ENCODE assay signal across 17 cellular contexts in genomic region chr13:91355099-91355825, GRCh38. TPM values are rescaled to one million over a fixed set of nuclear protein-coding genes. Genes with fewer than 3 reads are reported as not detected.
A peak's percentile ranks its signal among the peaks of the same experiment; 100 is the strongest.
DNase-seq lines count a peak whose midpoint lies in the region; ATAC-seq and TF ChIP-seq lines count a peak whose summit lies in the region.
"Had no signal": no experiment of that assay in that cellular context is flagged by ENCODE, and none has a peak within 500 bp of the region (broad histone marks: within the 10 kb centered on the region; RNA-seq: fewer than 3 reads in every experiment).

No MANE protein-coding gene starts in this region.

- peaks cover 74% of the 10 kb centered on the region for H3K36me3 Mint-ChIP-seq in activated CD4-positive, alpha-beta T cell treated with anti-CD3 and anti-CD28 coated beads for 36 hours (ENCODE audit: low read depth)
- H3K36me3 Mint-ChIP-seq in activated CD4-positive, alpha-beta T cell treated with anti-CD3 and anti-CD28 coated beads, Interleukin-2, amount 10 ng/mL, durations not matched to agents 7 days and 5 days (ENCODE audit: low read depth): peaks cover 70% of the 10 kb centered on the region
- H3K36me3 Mint-ChIP-seq in WTC11: peaks cover 63% of the 10 kb centered on the region
- H3K36me3 Mint-ChIP-seq in mesothelial cell of epicardium: peaks cover 40% of the 10 kb centered on the region
- H3K36me3 Mint-ChIP-seq in T-helper 17 cell (ENCODE audit: low read depth): peaks cover 4% of the 10 kb centered on the region

- no peaks in the 10 kb centered on the region for H3K9me3 Mint-ChIP-seq in activated CD4-positive, alpha-beta T cell treated with anti-CD3 and anti-CD28 coated beads for 36 hours (ENCODE audit: low read depth)
- no peaks in the 10 kb centered on the region for H3K9me3 Mint-ChIP-seq in activated CD4-positive, alpha-beta T cell treated with anti-CD3 and anti-CD28 coated beads, Interleukin-2, amount 10 ng/mL, durations not matched to agents 7 days and 5 days
- H3K9me3 Mint-ChIP-seq in WTC11 (no peaks in the 10 kb centered on the region), mesothelial cell of epicardium (no peaks in the 10 kb centered on the region)
- H3K9me3 Mint-ChIP-seq: IgD-negative memory B cell had no signal

- ATAC-seq in activated CD4-positive, alpha-beta T cell treated with anti-CD3 and anti-CD28 coated beads for 36 hours: no peak
- ATAC-seq in WTC11 (no peak), T-helper 17 cell (no peak)

- H3K4me1 Mint-ChIP-seq in activated CD4-positive, alpha-beta T cell treated with anti-CD3 and anti-CD28 coated beads for 36 hours: peaks cover 60% of the 10 kb centered on the region
- H3K4me1 Mint-ChIP-seq in activated CD4-positive, alpha-beta T cell treated with anti-CD3 and anti-CD28 coated beads, Interleukin-2, amount 10 ng/mL, durations not matched to agents 7 days and 5 days: peaks cover 49% of the 10 kb centered on the region
- H3K4me1 Mint-ChIP-seq in WTC11: peaks cover 45% of the 10 kb centered on the region
- peaks cover 52% of the 10 kb centered on the region for H3K4me1 Mint-ChIP-seq in mesothelial cell of epicardium
- peaks cover 15% of the 10 kb centered on the region for H3K4me1 Mint-ChIP-seq in T-helper 17 cell

- no peak overlapping the region for H3K4me3 Mint-ChIP-seq in activated CD4-positive, alpha-beta T cell treated with anti-CD3 and anti-CD28 coated beads for 36 hours
- no peak overlapping the region for H3K4me3 Mint-ChIP-seq in activated CD4-positive, alpha-beta T cell treated with anti-CD3 and anti-CD28 coated beads, Interleukin-2, amount 10 ng/mL, durations not matched to agents 7 days and 5 days
- H3K4me3 Mint-ChIP-seq in WTC11 (no peak overlapping the region), mesothelial cell of epicardium (no peak overlapping the region), T-helper 17 cell (no peak overlapping the region)
- H3K4me3 Mint-ChIP-seq: IgD-negative memory B cell had no signal

- H3K27me3 Mint-ChIP-seq in activated CD4-positive, alpha-beta T cell treated with anti-CD3 and anti-CD28 coated beads for 36 hours: no peaks in the 10 kb centered on the region
- no peaks in the 10 kb centered on the region for H3K27me3 Mint-ChIP-seq in activated CD4-positive, alpha-beta T cell treated with anti-CD3 and anti-CD28 coated beads, Interleukin-2, amount 10 ng/mL, durations not matched to agents 7 days and 5 days
- H3K27me3 Mint-ChIP-seq in WTC11 (ENCODE audit: low read depth): no peaks in the 10 kb centered on the region
- no peaks in the 10 kb centered on the region for H3K27me3 Mint-ChIP-seq in mesothelial cell of epicardium (ENCODE audit: low read depth)
- no peaks in the 10 kb centered on the region for H3K27me3 Mint-ChIP-seq in T-helper 17 cell
- H3K27me3 Mint-ChIP-seq: IgD-negative memory B cell had no signal

- no peaks in the 10 kb centered on the region for H3K9me3 ChIP-seq in T-helper 17 cell (ENCODE audit: control insufficient read depth, low read length, poor library complexity, severe bottlenecking)
- H3K9me3 ChIP-seq: BLaER1 treated with 17β-estradiol and CSF1 and Interleukin-3, amounts not matched to agents 10 nM and 100 nM; Peyer's patch had no signal

- CTCF ChIA-PET in activated CD4-positive, alpha-beta T cell treated with anti-CD3 and anti-CD28 coated beads for 36 hours (lab: Charles Lee): interaction anchor here (1.1 kb wide), 1 partner anchor 41 kb away, joined by 3 read pairs; no protein-coding TSS in a partner anchor
- CTCF ChIA-PET in activated CD4-positive, alpha-beta T cell treated with anti-CD3 and anti-CD28 coated beads, Interleukin-2, amount 10 ng/mL, durations not matched to agents 7 days and 5 days (lab: Charles Lee): no interaction called here
- CTCF ChIA-PET in HEK293T (lab: Yijun Ruan, JAX): no interaction called here
- CTCF ChIA-PET in WTC11 (lab: Charles Lee): no interaction called here

- no peak for DNase-seq in activated CD4-positive, alpha-beta T cell treated with anti-CD3 and anti-CD28 coated beads for 36 hours
- DNase-seq in activated CD4-positive, alpha-beta T cell treated with anti-CD3 and anti-CD28 coated beads, Interleukin-2, amount 10 ng/mL, durations not matched to agents 7 days and 5 days: no peak
- DNase-seq in HEK293T (ENCODE audit: extremely low spot score) (no peak), WTC11 (ENCODE audit: low spot score) (no peak), mesothelial cell of epicardium (ENCODE audit: low spot score in 2 of 2, unreplicated experiment in 2 of 2) (no peak), posterior cingulate gyrus (no peak), GM20000 (ENCODE audit: low spot score) (no peak), T-helper 17 cell (no peak)
- DNase-seq: 8988T, DMS 273 treated with DMSO at 0.1 percent for 48 hours, NCI-H146, NCI-H2107, NCI-H69, Peyer's patch, SHP77 had no signal

- intact Hi-C loops in activated CD4-positive, alpha-beta T cell treated with anti-CD3 and anti-CD28 coated beads for 36 hours (cut with DNase I, micrococcal nuclease): no loop called here
- intact Hi-C loops in posterior cingulate gyrus (cut with DNase I): no loop called here

- peak overlapping the region; percentile 10 for H3K27ac Mint-ChIP-seq in activated CD4-positive, alpha-beta T cell treated with anti-CD3 and anti-CD28 coated beads for 36 hours
- no peak overlapping the region for H3K27ac Mint-ChIP-seq in activated CD4-positive, alpha-beta T cell treated with anti-CD3 and anti-CD28 coated beads, Interleukin-2, amount 10 ng/mL, durations not matched to agents 7 days and 5 days
- H3K27ac Mint-ChIP-seq in WTC11 (peak overlapping the region; percentile 78), mesothelial cell of epicardium (peak overlapping the region; percentile 71), T-helper 17 cell (no peak overlapping the region)
- H3K27ac Mint-ChIP-seq: IgD-negative memory B cell had no signal

- POLR2A ChIA-PET in activated CD4-positive, alpha-beta T cell treated with anti-CD3 and anti-CD28 coated beads for 36 hours (lab: Charles Lee): interaction anchor here (0.6 kb wide), 1 partner anchor 11 kb away, joined by 7 read pairs; no protein-coding TSS in a partner anchor
- POLR2A ChIA-PET in activated CD4-positive, alpha-beta T cell treated with anti-CD3 and anti-CD28 coated beads, Interleukin-2, amount 10 ng/mL, durations not matched to agents 7 days and 5 days (lab: Charles Lee): no interaction called here
- POLR2A ChIA-PET in HEK293T (lab: Yijun Ruan, JAX): no interaction called here
- POLR2A ChIA-PET in WTC11 (lab: Charles Lee): no interaction called here

- TF ChIP-seq CTCF in WTC11 (IDR thresholded peaks at IDR 0.05): no peak
- no peak for TF ChIP-seq CTCF in mesothelial cell of epicardium (IDR thresholded peaks at IDR 0.05; ENCODE audit: unreplicated experiment)
- no peak for TF ChIP-seq CTCF in GM20000 (IDR thresholded peaks at IDR 0.05; ENCODE audit: extremely low read depth, missing control alignments)

TF ChIP-seq in HEK293T, 16 proteins besides CTCF, POLR2A, EP300 and RAD21:
- TF ChIP-seq NFRKB (IDR thresholded peaks at IDR 0.05): peak; percentile 9; the same call in 1 of the 2 replicates
- TF ChIP-seq BHLHE40 (IDR thresholded peaks at IDR 0.05; ENCODE audit: borderline replicate concordance): peak; percentile 36
- 0 out of 2 replicates have a peak, but pooled peaks have one; percentile 23 for TF ChIP-seq ELF4 (IDR thresholded peaks at IDR 0.05)
- TF ChIP-seq ZNF384 (IDR thresholded peaks at IDR 0.05): no peak

TF ChIP-seq in WTC11, 78 proteins besides CTCF, POLR2A, EP300 and RAD21 (continues in another document):
- TF ChIP-seq TP53 (CRISPR knock-in tag; IDR thresholded peaks at IDR 0.05) (no peak), ZNF138 (CRISPR knock-in tag; conservative IDR thresholded peaks at IDR 0.05) (no peak), ZNF425 (CRISPR knock-in tag; conservative IDR thresholded peaks at IDR 0.05) (peak; percentile 73), ZNF512 (CRISPR knock-in tag; IDR thresholded peaks at IDR 0.05; ENCODE audit: borderline replicate concordance) (no peak)

RNA-seq across cellular contexts. Expression of gene MIR17HG, which starts 7.8 kb away (rescaled TPM):
- 10 to 100 TPM; 13.8 to 26.7 TPM for total RNA-seq in activated CD4-positive, alpha-beta T cell treated with anti-CD3 and anti-CD28 coated beads for 36 hours
- 1 to 10 TPM; 8.1 to 8.7 TPM for total RNA-seq in activated CD4-positive, alpha-beta T cell treated with anti-CD3 and anti-CD28 coated beads, Interleukin-2, amount 10 ng/mL, durations not matched to agents 7 days and 5 days
- 33.4 to 37.1 TPM (median 36.7 TPM) in 3 replicates for total RNA-seq in WTC11 (2021)
- 15.1 to 16.5 TPM (median 16.3 TPM) in 3 replicates for total RNA-seq in mesothelial cell of epicardium
- 1 to 10 TPM; 6.9 to 9.1 TPM for total RNA-seq in T-helper 17 cell

RNA-seq across cellular contexts. Expression of gene GPC5, which starts 43.2 kb away (rescaled TPM):
- total RNA-seq in activated CD4-positive, alpha-beta T cell treated with anti-CD3 and anti-CD28 coated beads for 36 hours: under 1 TPM; 0.63 to 0.66 TPM
- under 1 TPM in 1 of 2 experiments, not detected in 1; 0.06 TPM for total RNA-seq in activated CD4-positive, alpha-beta T cell treated with anti-CD3 and anti-CD28 coated beads, Interleukin-2, amount 10 ng/mL, durations not matched to agents 7 days and 5 days
- total RNA-seq in WTC11 (2021): 0.46 to 0.89 TPM (median 0.50 TPM) in 3 replicates
- total RNA-seq in mesothelial cell of epicardium: 2.4 to 2.7 TPM (median 2.5 TPM) in 3 replicates
- total RNA-seq in T-helper 17 cell: 1 to 10 TPM in 1 of 2 donors, not detected in 1; 1.1 TPM

Comparison
In these comparisons a context has a peak if more than half of its experiments do, and no peak if none do; other contexts are left out.
1. H3K27ac Mint-ChIP-seq: peak in activated CD4-positive, alpha-beta T cell treated with anti-CD3 and anti-CD28 coated beads for 36 hours (single experiment), WTC11 (single experiment) and mesothelial cell of epicardium (single experiment); none in activated CD4-positive, alpha-beta T cell treated with anti-CD3 and anti-CD28 coated beads, Interleukin-2, amount 10 ng/mL, durations not matched to agents 7 days and 5 days (single experiment) and T-helper 17 cell (single experiment).